In the genomic region with DNA sequence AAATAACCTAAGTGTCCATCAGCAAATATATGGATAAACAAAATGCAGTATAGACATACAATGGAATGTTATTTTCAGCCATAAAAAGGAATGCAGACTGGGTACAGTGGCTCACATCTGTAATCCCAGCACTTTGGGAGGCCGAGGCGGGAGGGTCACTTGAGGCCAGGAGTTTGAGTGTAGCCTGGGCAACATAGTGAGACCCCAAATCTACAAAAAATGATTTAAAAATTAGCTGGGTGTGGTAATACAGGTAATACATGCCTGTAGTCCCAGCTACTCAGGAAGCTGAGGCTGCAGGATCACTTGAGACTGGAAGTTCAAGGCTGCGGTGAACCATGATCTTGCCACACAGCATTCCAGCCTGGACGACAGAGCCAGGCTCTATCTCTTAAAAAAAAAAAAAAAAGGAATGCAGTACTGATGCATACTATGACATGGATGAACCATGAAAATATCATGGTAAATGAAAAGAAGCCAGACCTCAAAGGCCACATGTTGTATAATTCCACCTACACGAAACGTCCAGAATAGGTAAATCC, we compare ENCODE assay signal across 23 cellular contexts.
"Had no signal": no experiment of that assay in that cellular context is flagged by ENCODE, and none has a peak within 500 bp of the region (broad histone marks: within the 10 kb centered on the region; RNA-seq: fewer than 3 reads in every experiment).

No MANE protein-coding gene starts in this region.

- H3K4me2 ChIP-seq: PC-9 had no signal

- DNase-seq: activated CD4-positive, alpha-beta memory T cell treated with anti-CD3 and anti-CD28 coated beads, Interleukin-2, amount 10 ng/mL, durations not matched to agents 7 days and 5 days; activated CD4-positive, alpha-beta T cell treated with anti-CD3 and anti-CD28 coated beads, Interleukin-2, amount 50 U/mL, for 1 hour; activated CD4-positive, CD25-positive, alpha-beta regulatory T cell; activated CD8-positive, alpha-beta memory T cell treated with anti-CD3 and anti-CD28 coated beads, Interleukin-2, amount 50 U/mL, for 4 hours; activated gamma-delta T cell treated with Interleukin-2 at 50 U/mL for 16 hours; activated naive CD4-positive, alpha-beta T cell treated with anti-CD3 and anti-CD28 coated beads, Interleukin-2, amount 50 U/mL, for 16 hours; activated T-cell treated with anti-CD3 and anti-CD28 coated beads, Interleukin-2, amount 50 U/mL, for 72 hours; amygdala; Kasumi-1; NCI-H1105 treated with DMSO at 0.1 percent for 48 hours; NCI-H1436 treated with DMSO at 0.1 percent for 48 hours; NCI-H187; NCI-H2081; NCI-H510A treated with DMSO at 0.1 percent for 48 hours; NCI-H69; PC-9; SIG-M5; T-helper 2 cell; T1000 had no signal

- H3K4me3 Mint-ChIP-seq: activated CD4-positive, alpha-beta memory T cell treated with anti-CD3 and anti-CD28 coated beads, Interleukin-2, amount 10 ng/mL, durations not matched to agents 7 days and 5 days; activated T-cell treated with anti-CD3 and anti-CD28 coated beads, Interleukin-2, amount 50 U/mL, for 72 hours; brain had no signal

- H3K27me3 Mint-ChIP-seq: activated CD4-positive, alpha-beta memory T cell treated with anti-CD3 and anti-CD28 coated beads, Interleukin-2, amount 10 ng/mL, durations not matched to agents 7 days and 5 days; brain had no signal

- H3K27ac Mint-ChIP-seq: activated CD4-positive, alpha-beta memory T cell treated with anti-CD3 and anti-CD28 coated beads, Interleukin-2, amount 10 ng/mL, durations not matched to agents 7 days and 5 days; activated T-helper 2 cell treated with anti-CD3 and anti-CD28 coated beads, Interferon-gamma antibody, Interleukin-2, Interleukin-4, amounts not matched to agents 10 μg/mL and 5 μg/mL and 100 μg/mL, durations not matched to agents 14 hours and 24 hours and 36 hours; brain had no signal

- FAIRE-seq: astrocyte, TTC549 had no signal

- H2AFZ ChIP-seq: PC-9 had no signal

- H3K27ac ChIP-seq: PC-9 had no signal

- ATAC-seq: activated T-cell treated with anti-CD3 and anti-CD28 coated beads, Interleukin-2, amount 50 U/mL, for 72 hours had no signal

- H3K4me3 ChIP-seq: PC-9 had no signal
